In the genomic region with DNA sequence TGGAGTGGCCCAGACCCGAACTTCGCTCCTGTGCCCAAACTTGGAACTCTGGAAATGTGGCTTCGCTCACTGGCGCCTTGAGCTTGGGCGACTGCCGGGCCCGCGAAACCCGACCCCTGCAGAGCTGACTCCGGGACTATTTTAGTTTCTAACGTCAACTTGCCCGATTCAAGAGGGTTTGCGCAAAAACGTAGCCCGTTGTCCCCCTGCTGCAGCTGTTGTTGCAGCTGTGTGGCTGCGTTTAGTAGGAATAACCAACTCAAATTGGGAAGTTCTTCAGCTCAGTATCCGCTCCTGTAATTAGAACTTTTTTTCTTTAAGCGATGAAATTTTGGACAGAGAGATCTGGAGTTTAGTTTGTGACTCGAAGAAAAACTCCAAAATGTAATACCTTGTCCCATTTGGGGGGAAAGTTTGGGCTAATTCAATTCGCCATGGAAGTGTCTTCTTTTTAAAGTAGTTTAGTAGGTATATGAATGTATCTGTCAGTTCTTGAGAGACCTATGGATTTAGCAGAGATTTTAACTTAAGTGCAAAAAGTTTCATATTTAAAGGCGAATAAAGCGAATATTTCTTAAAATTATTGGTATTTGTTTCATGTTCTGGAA, we compare ENCODE assay signal across 8 cellular contexts. TPM values are rescaled to one million over a fixed set of nuclear protein-coding genes. Genes with fewer than 3 reads are reported as not detected.
DNase-seq lines count a peak whose midpoint lies in the region; ATAC-seq, FAIRE-seq and TF ChIP-seq lines count a peak whose summit lies in the region.

No MANE protein-coding gene starts in this region.

- H3K27me3 ChIP-seq in GM06990 (replicated peaks; ENCODE audit: control insufficient read depth, insufficient read depth, low read length) (no peaks in the 10 kb centered on the region), suprapubic skin (no peaks in the 10 kb centered on the region)

- peaks cover 2% of the 10 kb centered on the region for H3K36me3 ChIP-seq in GM06990 (ENCODE audit: control insufficient read depth, insufficient read depth, low read length)
- peaks cover under 1 to 3% of the 10 kb centered on the region in 2 donors for H3K36me3 ChIP-seq in kidney (ENCODE audit: control insufficient read depth in 1 of 2, insufficient read depth in 2 of 2, low read length in 2 of 2)
- no peaks in the 10 kb centered on the region for H3K36me3 ChIP-seq in suprapubic skin

- peak overlapping the region; percentile 97 to 100 for H3K27ac ChIP-seq in kidney (ENCODE audit: low read depth in 2 of 2, low read length in 2 of 2)
- H3K27ac ChIP-seq in suprapubic skin: peak overlapping the region; percentile 97

- no peak for ATAC-seq in HG03280 (IDR thresholded peaks at IDR 0.05; ENCODE audit: unreplicated experiment)

- intact Hi-C loops in kidney (cut with DNase I): loop anchor here (10.0 kb wide), 1 partner anchor 313 kb away; no protein-coding TSS in a partner anchor

- under 1% methylated on average over 22 of the region's 22 CpGs for WGBS in suprapubic skin

- FAIRE-seq in kidney (lab: Jason Lieb, UNC): no peak

- TF ChIP-seq POLR2A in suprapubic skin (IDR thresholded peaks at IDR 0.05): no peak

- TF ChIP-seq EP300 in suprapubic skin (IDR thresholded peaks at IDR 0.05): no peak

- in situ Hi-C loops in astrocyte of the cerebellum (cut with HindIII; ENCODE audit: low sequenced_read_pairs): no loop called here

- H3K4me3 ChIP-seq in GM06990 (replicated peaks; ENCODE audit: low read depth, low read length): peak overlapping the region; percentile 89
- peak overlapping the region; percentile 92 for H3K4me3 ChIP-seq in astrocyte of the cerebellum (ENCODE audit: low read depth, low read length)
- H3K4me3 ChIP-seq in kidney (ENCODE audit: low read length in 2 of 2): peak overlapping the region; percentile 97
- peak overlapping the region; percentile 71 for H3K4me3 ChIP-seq in suprapubic skin

- H3K4me1 ChIP-seq in kidney (ENCODE audit: control insufficient read depth in 1 of 2, insufficient read depth in 1 of 2, low read depth in 1 of 2, low read length in 2 of 2) (peaks cover 9 to 18% of the 10 kb centered on the region in 2 donors), suprapubic skin (peaks cover 57% of the 10 kb centered on the region)

- H3K9me3 ChIP-seq in kidney (ENCODE audit: control insufficient read depth in 1 of 2, low read length in 2 of 2): no peaks in the 10 kb centered on the region
- no peaks in the 10 kb centered on the region for H3K9me3 ChIP-seq in suprapubic skin

- no peak for DNase-seq in GM06990 (ENCODE audit: extremely low read depth, insufficient read length)
- peak; percentile 73 for DNase-seq in LHCN-M2 (ENCODE audit: low read depth)
- no peak for DNase-seq in astrocyte of the cerebellum (ENCODE audit: low read depth)
- no peak for DNase-seq in kidney
- DNase-seq in suprapubic skin (ENCODE audit: low spot score in 2 of 2): no peak
- DNase-seq in NCI-H1092 treated with DMSO at 0.1 percent for 48 hours (lab: John Stamatoyannopoulos, UW): no peak
- DNase-seq in GM03348 (ENCODE audit: low spot score): no peak

- no peak for TF ChIP-seq CTCF in GM06990 (IDR thresholded peaks at IDR 0.05; ENCODE audit: insufficient read depth, low read length, poor library complexity, severe bottlenecking)
- no peak for TF ChIP-seq CTCF in astrocyte of the cerebellum (IDR thresholded peaks at IDR 0.05; ENCODE audit: low read depth, low read length, missing control alignments)
- no peak for TF ChIP-seq CTCF in kidney (IDR thresholded peaks at IDR 0.05; ENCODE audit: borderline replicate concordance, extremely low read depth, insufficient read depth)
- no peak for TF ChIP-seq CTCF in suprapubic skin (IDR thresholded peaks at IDR 0.05)

- H3K9ac ChIP-seq in kidney (ENCODE audit: low read length in 2 of 2): peak overlapping the region; percentile 99 to 100

RNA-seq across cellular contexts. Expression of a gene that starts 0.6 kb away (rescaled TPM):
- total RNA-seq in LHCN-M2 (2014; rRNA removed): 648 and 690 TPM in 2 replicates
- 931 TPM for polyA plus RNA-seq in LHCN-M2 (2012)
- 450 TPM for total RNA-seq in kidney
- 442 TPM for polyA plus RNA-seq in kidney (ENCODE audit: insufficient read depth, low read depth, low replicate concordance)
- 100 to 1,000 TPM; 190 to 259 (median 242) TPM for total RNA-seq in suprapubic skin

RNA-seq across cellular contexts. Expression of a gene that starts 13.8 kb away (rescaled TPM):
- total RNA-seq in LHCN-M2 (2014; rRNA removed): 378 and 399 TPM in 2 replicates
- 781 TPM for polyA plus RNA-seq in LHCN-M2 (2012)
- total RNA-seq in kidney: 448 TPM
- 884 TPM for polyA plus RNA-seq in kidney (ENCODE audit: insufficient read depth, low read depth, low replicate concordance)
- total RNA-seq in suprapubic skin: 100 to 1,000 TPM; 182 to 333 (median 295) TPM

RNA-seq across cellular contexts. Expression of a gene that starts 28.4 kb away (rescaled TPM):
- under 0.01 and 0.06 TPM in 2 replicates for total RNA-seq in LHCN-M2 (2014; rRNA removed)
- polyA plus RNA-seq in LHCN-M2 (2012): 0.23 TPM
- total RNA-seq in kidney: 6.8 TPM
- polyA plus RNA-seq in kidney (ENCODE audit: insufficient read depth, low read depth, low replicate concordance): 2.1 TPM
- 1 to 10 TPM in 3 of 4 donors, under 1 TPM in 1; 0.99 to 2.1 (median 1.6) TPM for total RNA-seq in suprapubic skin
